In genomic region chrX:109840585-109840984, GRCh38 we compare ENCODE assay signal across 9 cellular contexts.
DNase-seq lines count a peak whose midpoint lies in the region; ATAC-seq, FAIRE-seq and TF ChIP-seq lines count a peak whose summit lies in the region.
"Had no signal": no experiment of that assay in that cellular context is flagged by ENCODE, and none has a peak within 500 bp of the region (broad histone marks: within the 10 kb centered on the region; RNA-seq: fewer than 3 reads in every experiment).

No MANE protein-coding gene starts in this region.

- no peaks in the 10 kb centered on the region for H4K20me1 ChIP-seq in keratinocyte (ENCODE audit: control insufficient read depth, extremely low read depth, insufficient read depth, low read length)

- H3K27ac ChIP-seq in adrenal gland (peak overlapping the region in 3 of 5 donors; percentile 19 to 79 (median 20)), keratinocyte (ENCODE audit: control insufficient read depth, insufficient read depth, low read length) (peak overlapping the region; percentile 76), uterus (peak overlapping the region; percentile 0 to 47)

- H3K27me3 ChIP-seq in adrenal gland (peaks cover 12% of the 10 kb centered on the region), keratinocyte (ENCODE audit: control insufficient read depth, extremely low read depth, insufficient read depth, low read length) (no peaks in the 10 kb centered on the region), uterus (peaks cover 0 to 5% of the 10 kb centered on the region in 2 donors)

- DNase-seq in Right ventricle myocardium inferior (ENCODE audit: missing footprints): no peak
- DNase-seq in cardiac septum (ENCODE audit: low spot score): no peak
- DNase-seq in adrenal gland: peak; percentile 33 to 80 (median 68)
- peak; percentile 75 for DNase-seq in keratinocyte (ENCODE audit: low read depth, low spot score)
- DNase-seq in uterus: peak; percentile 47 to 73
- DNase-seq in activated CD8-positive, alpha-beta memory T cell treated with anti-CD3 and anti-CD28 coated beads, Interleukin-2, amount 10 ng/mL, durations not matched to agents 7 days and 5 days: no peak
- no peak for DNase-seq in cerebellum (ENCODE audit: low spot score)
- no peak for DNase-seq in activated T-cell treated with anti-CD3 and anti-CD28 coated beads, Interleukin-2, amount 50 U/mL, for 24 hours

- H3K9ac ChIP-seq in keratinocyte (ENCODE audit: control insufficient read depth, extremely low read depth, insufficient read depth, low read length): peak overlapping the region; percentile 65

- no peak overlapping the region for H3K4me3 Mint-ChIP-seq in activated CD8-positive, alpha-beta memory T cell treated with anti-CD3 and anti-CD28 coated beads, Interleukin-2, amount 10 ng/mL, durations not matched to agents 7 days and 5 days
- no peak overlapping the region for H3K4me3 Mint-ChIP-seq in activated T-cell treated with anti-CD3 and anti-CD28 coated beads, Interleukin-2, amount 50 U/mL, for 24 hours
- H3K4me3 Mint-ChIP-seq: nephron had no signal

- 37 to 60% (median 49%) methylated on average over 3 of the region's 3 CpGs for WGBS in adrenal gland, 4 donors

- intact Hi-C loops in Right ventricle myocardium inferior (cut with DNase I): no loop called here
- intact Hi-C loops in cardiac septum (cut with DNase I): no loop called here
- intact Hi-C loops in adrenal gland (cut with DNase I): no loop called here
- intact Hi-C loops in uterus (cut with DNase I; ENCODE audit: low total_unique reads): no loop called here

- no peaks in the 10 kb centered on the region for H3K9me3 Mint-ChIP-seq in activated CD8-positive, alpha-beta memory T cell treated with anti-CD3 and anti-CD28 coated beads, Interleukin-2, amount 10 ng/mL, durations not matched to agents 7 days and 5 days (ENCODE audit: low read depth)
- no peaks in the 10 kb centered on the region for H3K9me3 Mint-ChIP-seq in activated T-cell treated with anti-CD3 and anti-CD28 coated beads, Interleukin-2, amount 50 U/mL, for 24 hours
- H3K9me3 Mint-ChIP-seq: nephron had no signal

- H3K36me3 ChIP-seq in adrenal gland (replicated peaks in 1 of 2) (no peaks in the 10 kb centered on the region), keratinocyte (ENCODE audit: control insufficient read depth in 2 of 2, extremely low read depth in 1 of 2, insufficient read depth in 2 of 2, low read length in 2 of 2) (no peaks in the 10 kb centered on the region), uterus (no peaks in the 10 kb centered on the region)

- H3K4me1 Mint-ChIP-seq in activated CD8-positive, alpha-beta memory T cell treated with anti-CD3 and anti-CD28 coated beads, Interleukin-2, amount 10 ng/mL, durations not matched to agents 7 days and 5 days: peaks cover 2% of the 10 kb centered on the region
- H3K4me1 Mint-ChIP-seq in activated T-cell treated with anti-CD3 and anti-CD28 coated beads, Interleukin-2, amount 50 U/mL, for 24 hours (ENCODE audit: low read depth): peaks cover 14% of the 10 kb centered on the region

- TF ChIP-seq POLR2A in adrenal gland (IDR thresholded peaks at IDR 0.05): no peak
- TF ChIP-seq POLR2A in uterus (IDR thresholded peaks at IDR 0.05): no peak

- no peaks in the 10 kb centered on the region for H3K79me2 ChIP-seq in keratinocyte (ENCODE audit: control insufficient read depth, insufficient read depth, low read length)

- no peak overlapping the region for H3K27ac Mint-ChIP-seq in activated CD8-positive, alpha-beta memory T cell treated with anti-CD3 and anti-CD28 coated beads, Interleukin-2, amount 10 ng/mL, durations not matched to agents 7 days and 5 days
- no peak overlapping the region for H3K27ac Mint-ChIP-seq in activated T-cell treated with anti-CD3 and anti-CD28 coated beads, Interleukin-2, amount 50 U/mL, for 24 hours
- H3K27ac Mint-ChIP-seq: nephron had no signal

- H3K4me1 ChIP-seq in adrenal gland (replicated peaks in 1 of 2) (no peaks in the 10 kb centered on the region), keratinocyte (ENCODE audit: control insufficient read depth, extremely low read depth, insufficient read depth, low read length) (peaks cover 28% of the 10 kb centered on the region), uterus (no peaks in the 10 kb centered on the region)

- H3K4me3 ChIP-seq in adrenal gland (no peak overlapping the region), keratinocyte (ENCODE audit: control insufficient read depth in 2 of 3, extremely low read depth in 1 of 3, insufficient read depth in 2 of 3, low read depth in 1 of 3, low read length in 3 of 3) (no peak overlapping the region), uterus (no peak overlapping the region)

- no peaks in the 10 kb centered on the region for H3K9me1 ChIP-seq in keratinocyte (ENCODE audit: control insufficient read depth, extremely low read depth, insufficient read depth, low read length)

- peak; percentile 84 for FAIRE-seq in keratinocyte (lab: Jason Lieb, UNC)

- dilution Hi-C loops in keratinocyte (cut with MboI; ENCODE audit: extremely low pct_ligation_motif_present, low sequenced_read_pairs): no loop called here

- H3K4me2 ChIP-seq in keratinocyte (ENCODE audit: control insufficient read depth, extremely low read depth, insufficient read depth, low read depth, low read length): peak overlapping the region; percentile 50

- TF ChIP-seq CTCF in adrenal gland (IDR thresholded peaks at IDR 0.05): no peak
- TF ChIP-seq CTCF in keratinocyte (optimal IDR thresholded peaks at IDR 0.05 in 1 of 3, IDR thresholded peaks at IDR 0.05 in 1 of 3, conservative IDR thresholded peaks at IDR 0.05 in 1 of 3; ENCODE audit: extremely low read depth in 1 of 3, insufficient read depth in 2 of 3, low read length in 3 of 3): no peak
- no peak for TF ChIP-seq CTCF in uterus (IDR thresholded peaks at IDR 0.05)

- H2AFZ ChIP-seq in keratinocyte (ENCODE audit: control insufficient read depth, low read length): peak overlapping the region; percentile 14

- no peaks in the 10 kb centered on the region for H3K36me3 Mint-ChIP-seq in activated CD8-positive, alpha-beta memory T cell treated with anti-CD3 and anti-CD28 coated beads, Interleukin-2, amount 10 ng/mL, durations not matched to agents 7 days and 5 days
- no peaks in the 10 kb centered on the region for H3K36me3 Mint-ChIP-seq in activated T-cell treated with anti-CD3 and anti-CD28 coated beads, Interleukin-2, amount 50 U/mL, for 24 hours (ENCODE audit: low read depth)

- ATAC-seq in Right ventricle myocardium inferior: peak; percentile 91
- no peak for ATAC-seq in activated CD8-positive, alpha-beta memory T cell treated with anti-CD3 and anti-CD28 coated beads, Interleukin-2, amount 10 ng/mL, durations not matched to agents 7 days and 5 days

- no peaks in the 10 kb centered on the region for H3K27me3 Mint-ChIP-seq in activated CD8-positive, alpha-beta memory T cell treated with anti-CD3 and anti-CD28 coated beads, Interleukin-2, amount 10 ng/mL, durations not matched to agents 7 days and 5 days
- peaks cover 12% of the 10 kb centered on the region for H3K27me3 Mint-ChIP-seq in activated T-cell treated with anti-CD3 and anti-CD28 coated beads, Interleukin-2, amount 50 U/mL, for 24 hours

- H3K9me3 ChIP-seq in adrenal gland (replicated peaks in 1 of 3): no peaks in the 10 kb centered on the region
- H3K9me3 ChIP-seq in keratinocyte (ENCODE audit: control insufficient read depth, low read depth, low read length): no peaks in the 10 kb centered on the region
- H3K9me3 ChIP-seq in uterus: no peaks in the 10 kb centered on the region

- CTCF ChIA-PET in activated CD8-positive, alpha-beta memory T cell treated with anti-CD3 and anti-CD28 coated beads, Interleukin-2, amount 10 ng/mL, durations not matched to agents 7 days and 5 days (lab: Charles Lee): no interaction called here

Comparison
In these comparisons a context has a peak if more than half of its experiments do, and no peak if none do; other contexts are left out.
1. DNase-seq: peak in adrenal gland (7 of 7), keratinocyte (single experiment) and uterus (2 of 2); none in Right ventricle myocardium inferior (single experiment), cardiac septum (single experiment), activated CD8-positive, alpha-beta memory T cell treated with anti-CD3 and anti-CD28 coated beads, Interleukin-2, amount 10 ng/mL, durations not matched to agents 7 days and 5 days (single experiment), cerebellum (single experiment) and activated T-cell treated with anti-CD3 and anti-CD28 coated beads, Interleukin-2, amount 50 U/mL, for 24 hours (single experiment).
2. H3K27ac ChIP-seq: peak in every context shown above with its lines; median percentile 76 in keratinocyte; 24 in uterus; 20 in adrenal gland.